In the genomic region with DNA sequence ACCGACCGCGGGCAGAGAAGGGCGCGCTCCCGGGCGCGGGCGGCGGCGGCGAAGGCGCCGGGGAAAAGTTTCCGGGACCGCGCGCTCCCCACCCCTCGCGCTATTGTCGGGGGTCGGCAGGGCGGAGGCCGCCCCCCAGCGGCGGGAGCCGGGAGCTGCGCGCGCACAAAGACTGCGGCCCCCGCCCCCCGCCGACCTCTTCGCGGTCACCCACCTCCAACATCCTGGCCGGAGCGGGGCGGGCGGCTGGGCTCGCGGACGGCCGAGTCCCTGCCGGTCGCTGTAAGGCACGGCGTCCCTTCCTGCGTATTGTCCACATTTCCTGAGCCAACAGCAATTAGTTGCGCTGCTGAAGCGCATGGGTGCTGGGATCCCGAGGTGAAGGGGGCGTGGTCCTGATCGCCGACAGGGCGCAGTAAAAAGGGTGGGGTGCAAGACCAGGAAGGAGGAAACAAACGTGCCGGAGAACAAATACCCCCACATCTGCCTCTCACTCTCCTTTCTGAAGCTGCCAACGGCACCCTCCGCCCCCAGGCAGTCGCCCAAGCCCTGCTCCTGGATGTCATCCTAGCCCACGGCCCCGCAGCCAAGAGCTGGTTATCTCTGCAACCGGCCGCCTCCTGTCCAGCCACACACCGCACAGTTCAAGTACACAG, we compare ENCODE assay signal across 8 cellular contexts. TPM values are rescaled to one million over a fixed set of nuclear protein-coding genes. Genes with fewer than 3 reads are reported as not detected.
A peak's percentile ranks its signal among the peaks of the same experiment; 100 is the strongest.
DNase-seq lines count a peak whose midpoint lies in the region; ATAC-seq and TF ChIP-seq lines count a peak whose summit lies in the region.

TSS of gene TMEM44 (minus strand) at position 71 of the 656 bp plus-strand sequence. CDS start 204 bp downstream, outside the sequence.

- H3K9me3 Mint-ChIP-seq in activated CD4-positive, alpha-beta T cell treated with anti-CD3 and anti-CD28 coated beads for 36 hours (ENCODE audit: low read depth), result no peaks in the 10 kb centered on the region

- ATAC-seq in GM19043 (IDR thresholded peaks at IDR 0.05; ENCODE audit: low read depth, unreplicated experiment) (peak; percentile 67), HG03280 (IDR thresholded peaks at IDR 0.05; ENCODE audit: unreplicated experiment) (peak; percentile 84)
- ATAC-seq in activated CD4-positive, alpha-beta T cell treated with anti-CD3 and anti-CD28 coated beads for 36 hours, result peak; percentile 80

- no peaks in the 10 kb centered on the region for H3K36me3 ChIP-seq in liver (ENCODE audit: control insufficient read depth in 4 of 4, insufficient read depth in 3 of 4, low read depth in 1 of 4, low read length in 3 of 4)

- intact Hi-C loops in activated CD4-positive, alpha-beta T cell treated with anti-CD3 and anti-CD28 coated beads for 36 hours (cut with DNase I, micrococcal nuclease), result loop anchor here in 1 of 2 experiments (1.0 to 5.0 kb wide), 3 partner anchors 50 to 301 kb away; partner anchors contain the start of gene ATP13A3

- H3K4me3 Mint-ChIP-seq in activated CD4-positive, alpha-beta T cell treated with anti-CD3 and anti-CD28 coated beads for 36 hours, result peak within 1 kb of the TSS; percentile 74

- H3K27me3 Mint-ChIP-seq in activated CD4-positive, alpha-beta T cell treated with anti-CD3 and anti-CD28 coated beads for 36 hours, result no peaks in the 10 kb centered on the region

- CTCF ChIA-PET in activated CD4-positive, alpha-beta T cell treated with anti-CD3 and anti-CD28 coated beads for 36 hours (lab: Charles Lee), result interaction anchor here (0.7 to 1.9 kb wide), 14 partner anchors 9 to 816 kb away, joined by 3 to 8 read pairs (median 4); no protein-coding TSS in a partner anchor

- no peak within 1 kb of the TSS for H3K27ac Mint-ChIP-seq in activated CD4-positive, alpha-beta T cell treated with anti-CD3 and anti-CD28 coated beads for 36 hours

- peak; percentile 35 for TF ChIP-seq CTCF in liver (IDR thresholded peaks at IDR 0.05; ENCODE audit: low read depth, low read length, missing input control)

- peak within 1 kb of the TSS; percentile 49 to 79 (median 59) for H3K4me3 ChIP-seq in liver (ENCODE audit: low read depth in 1 of 3, low read length in 3 of 3)

- peaks cover 2% of the 10 kb centered on the region for H3K36me3 Mint-ChIP-seq in activated CD4-positive, alpha-beta T cell treated with anti-CD3 and anti-CD28 coated beads for 36 hours (ENCODE audit: low read depth)

- H3K9ac ChIP-seq in liver (ENCODE audit: low read depth in 1 of 2, low read length in 2 of 2), result no peak within 1 kb of the TSS

- peak in 1 of 2 donors; percentile 29 for TF ChIP-seq RAD21 in liver (IDR thresholded peaks at IDR 0.05)

- DNase-seq in Ammon's horn (ENCODE audit: low spot score) (peak; percentile 36), NCI-H446 treated with DMSO at 0.1 percent for 48 hours (lab: John Stamatoyannopoulos, UW) (peak; percentile 23), dermis blood vessel endothelial cell (peak; percentile 93)
- DNase-seq in activated CD4-positive, alpha-beta T cell treated with anti-CD3 and anti-CD28 coated beads for 36 hours, result peak; percentile 74
- peak; percentile 23 to 59 (median 25) for DNase-seq in stimulated activated CD4-positive, alpha-beta T cell treated with anti-CD3 and anti-CD28 coated beads, TNF-alpha, amount 100 ng/mL, for 24 hours (ENCODE audit: low read depth in 3 of 3)

- H3K4me1 Mint-ChIP-seq in activated CD4-positive, alpha-beta T cell treated with anti-CD3 and anti-CD28 coated beads for 36 hours, result peaks cover 5% of the 10 kb centered on the region

- POLR2A ChIA-PET in activated CD4-positive, alpha-beta T cell treated with anti-CD3 and anti-CD28 coated beads for 36 hours (lab: Charles Lee), result interaction anchor here (0.6 to 0.8 kb wide), 3 partner anchors 11 to 222 kb away, joined by 3 to 4 read pairs (median 3); no protein-coding TSS in a partner anchor

- WGBS in liver, result under 1% methylated on average over 66 of the region's 66 CpGs

- no peaks in the 10 kb centered on the region for H3K9me3 ChIP-seq in liver (ENCODE audit: control insufficient read depth in 4 of 4, low read length in 3 of 4)

- H3K4me1 ChIP-seq in liver (ENCODE audit: control insufficient read depth in 4 of 4, insufficient read depth in 4 of 4, low read length in 3 of 4), result peaks cover 2 to 12% (median 5%) of the 10 kb centered on the region in 4 donors

- H3K27me3 ChIP-seq in liver (ENCODE audit: control insufficient read depth in 4 of 4, insufficient read depth in 4 of 4, low read length in 3 of 4), result no peaks in the 10 kb centered on the region

- peak within 1 kb of the TSS; percentile 60 to 73 for H3K27ac ChIP-seq in liver (ENCODE audit: low read depth in 1 of 2, low read length in 2 of 2)

TF ChIP-seq in liver, 16 proteins besides CTCF, POLR2A, EP300 and RAD21:
- TF ChIP-seq FOXA2 (IDR thresholded peaks at IDR 0.05) (no peak), SP1 (IDR thresholded peaks at IDR 0.05) (peak; percentile 5), EGR1 (IDR thresholded peaks at IDR 0.05; ENCODE audit: low read depth in 2 of 2) (no peak), HNF4G (IDR thresholded peaks at IDR 0.05) (no peak), JUND (IDR thresholded peaks at IDR 0.05) (no peak)
- TF ChIP-seq, protein P1, sequence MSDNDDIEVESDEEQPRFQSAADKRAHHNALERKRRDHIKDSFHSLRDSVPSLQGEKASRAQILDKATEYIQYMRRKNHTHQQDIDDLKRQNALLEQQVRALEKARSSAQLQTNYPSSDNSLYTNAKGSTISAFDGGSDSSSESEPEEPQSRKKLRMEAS (IDR thresholded peaks at IDR 0.05), result peak; percentile 40
TF ChIP-seq in liver: peak in this region for 2.

RNA-seq across cellular contexts. Expression of gene TMEM44, which starts in this region (rescaled TPM):
- 1 to 10 TPM; 3.7 to 4.7 TPM for total RNA-seq in activated CD4-positive, alpha-beta T cell treated with anti-CD3 and anti-CD28 coated beads for 36 hours
- total RNA-seq in dermis blood vessel endothelial cell, result 50.3 and 96.5 TPM in 2 replicates
- 1 to 10 TPM; 3.4 to 5.0 TPM for total RNA-seq in liver
- polyA plus RNA-seq in liver, result 1 to 10 TPM; 1.8 to 3.0 TPM

Comparison
In these comparisons a context has a peak if more than half of its experiments do, and no peak if none do; other contexts are left out.
1. Peak in every context shown above with its lines: DNase-seq, ATAC-seq, H3K4me3 ChIP-seq and H3K27ac ChIP-seq.
2. DNase-seq: peak in every context shown above with its lines; median percentile 93 in dermis blood vessel endothelial cell; 74 in activated CD4-positive, alpha-beta T cell treated with anti-CD3 and anti-CD28 coated beads for 36 hours; 36 in Ammon's horn; 25 in stimulated activated CD4-positive, alpha-beta T cell treated with anti-CD3 and anti-CD28 coated beads, TNF-alpha, amount 100 ng/mL, for 24 hours; 23 in NCI-H446 treated with DMSO at 0.1 percent for 48 hours.